In genomic region chr5:61051267-61051666, GRCh38 we compare ENCODE assay signal across 13 cellular contexts.
DNase-seq lines count a peak whose midpoint lies in the region; ATAC-seq, FAIRE-seq and TF ChIP-seq lines count a peak whose summit lies in the region.
"Had no signal": no experiment of that assay in that cellular context is flagged by ENCODE, and none has a peak within 500 bp of the region (broad histone marks: within the 10 kb centered on the region; RNA-seq: fewer than 3 reads in every experiment).

No MANE protein-coding gene starts in this region.

- no peak overlapping the region for H2BK5ac ChIP-seq in H1 (ENCODE audit: low read depth, low read length)

- H3K14ac ChIP-seq in H1 (ENCODE audit: insufficient read length) = no peak overlapping the region

- H3K4ac ChIP-seq in H1 (replicated peaks; ENCODE audit: insufficient read length, low read depth, low read length) = no peak overlapping the region

- H3K23ac ChIP-seq in H1 (ENCODE audit: insufficient read length) = no peak overlapping the region

- peak; percentile 12 for ATAC-seq in mucosa of descending colon
- no peak for ATAC-seq in GM19455 (IDR thresholded peaks at IDR 0.05; ENCODE audit: unreplicated experiment)
- ATAC-seq in lower lobe of right lung = no peak
- ATAC-seq in HG02981 (IDR thresholded peaks at IDR 0.05; ENCODE audit: unreplicated experiment) = no peak
- ATAC-seq: stimulated activated naive CD8-positive, alpha-beta T cell treated with anti-CD3 and anti-CD28 coated beads, Interleukin-15, Interleukin-2, amounts not matched to agents 100 U/mL and 50 U/mL, for 24 hours had no signal

- no peak overlapping the region for H3K56ac ChIP-seq in H1 (replicated peaks; ENCODE audit: insufficient read length, low read depth, low read length)

- H2AK5ac ChIP-seq in H1 (ENCODE audit: low read depth, low read length) = no peak overlapping the region

- DNase-seq in EL (peak; percentile 85), NCI-H460 (ENCODE audit: extremely low read depth, low read depth) (peak; percentile 17), H1 (ENCODE audit: low read depth in 1 of 2, low spot score in 2 of 2) (no peak), mucosa of descending colon (no peak), lower lobe of right lung (no peak)
- DNase-seq in effector CD8-positive, alpha-beta T cell (lab: John Stamatoyannopoulos, UW) = no peak
- DNase-seq: activated CD4-positive, alpha-beta memory T cell treated with anti-CD3 and anti-CD28 coated beads for 36 hours; activated naive CD4-positive, alpha-beta T cell treated with anti-CD3 and anti-CD28 coated beads for 36 hours; CD4-positive, alpha-beta T cell; NCI-H510A treated with DMSO at 0.1 percent for 48 hours; stimulated activated naive CD8-positive, alpha-beta T cell treated with anti-CD3 and anti-CD28 coated beads, Interleukin-15, Interleukin-2, amounts not matched to agents 100 U/mL and 50 U/mL, for 24 hours had no signal

- no peaks in the 10 kb centered on the region for H3K36me3 ChIP-seq in H1 (ENCODE audit: control insufficient read depth in 2 of 4, insufficient read depth in 4 of 4, low read length in 3 of 4)
- H3K36me3 ChIP-seq in mucosa of descending colon (ENCODE audit: low read depth) = no peaks in the 10 kb centered on the region
- H3K36me3 ChIP-seq in lower lobe of right lung = no peaks in the 10 kb centered on the region

- 88% methylated on average over 1 of the region's 1 CpG; no CpG with 5 or more reads in 1 of the 2 experiments for WGBS in H1 (ENCODE audit: extremely low coverage in 1 of 2, insufficient coverage in 1 of 2, insufficient read length in 1 of 2, insufficient replicate concordance in 2 of 2, low coverage in 1 of 2, low lambda C conversion rate in 2 of 2, missing lambda C conversion rate in 1 of 2), 2 experiments

- H4K8ac ChIP-seq in H1 (ENCODE audit: extremely low read depth, insufficient read depth, low read length) = no peak overlapping the region

- H3K18ac ChIP-seq in H1 (ENCODE audit: extremely low read depth, low read length) = no peak overlapping the region

- H4K20me1 ChIP-seq in H1 (replicated peaks in 1 of 2; ENCODE audit: control insufficient read depth in 1 of 2, insufficient read depth in 2 of 2, low read length in 2 of 2) = peaks cover 0 to 1% of the 10 kb centered on the region in 2 experiments

- no peak overlapping the region for H2BK15ac ChIP-seq in H1 (ENCODE audit: low read length)

- no peaks in the 10 kb centered on the region; a peak in 1 of 4 replicates for H3K79me2 ChIP-seq in H1 (ENCODE audit: control insufficient read depth in 1 of 2, insufficient read depth in 2 of 2, low read length in 2 of 2)

- no peak overlapping the region for H2AFZ ChIP-seq in H1 (ENCODE audit: low read length)

- TF ChIP-seq RAD21 in H1 (IDR thresholded peaks at IDR 0.05 in 1 of 2, conservative IDR thresholded peaks at IDR 0.05 in 1 of 2; ENCODE audit: low read depth in 2 of 2, low read length in 2 of 2) = no peak

- no peak overlapping the region for H3K9ac ChIP-seq in H1 (replicated peaks in 1 of 4; ENCODE audit: extremely low read depth in 1 of 4, low read depth in 3 of 4, low read length in 3 of 4)

- peak overlapping the region; percentile 15 for H4K5ac ChIP-seq in H1 (ENCODE audit: insufficient read length, low read depth, low read length)

- H2BK20ac ChIP-seq in H1 (ENCODE audit: low read length) = no peak overlapping the region

- no peak overlapping the region for H3K27ac ChIP-seq in H1 (ENCODE audit: low read depth, low read length)
- H3K27ac ChIP-seq in lower lobe of right lung = no peak overlapping the region

- CTCF ChIA-PET in H1 (lab: Charles Lee; ENCODE audit: partially characterized antibody) = interaction anchor here (0.6 to 2.4 kb wide), 4 partner anchors 40 to 1093 kb away, joined by 3 to 12 read pairs (median 3); no protein-coding TSS in a partner anchor

- H3K4me2 ChIP-seq in H1 (ENCODE audit: insufficient read depth in 1 of 2, low read depth in 2 of 2, low read length in 2 of 2) = no peak overlapping the region

- no peak overlapping the region; the same call in 1 of the 2 replicates for H2BK12ac ChIP-seq in H1 (ENCODE audit: low read depth, low read length)

- FAIRE-seq in H1 (lab: Jason Lieb, UNC) = no peak

- H3K4me3 ChIP-seq in H1 (ENCODE audit: extremely low read depth in 1 of 4, insufficient read depth in 2 of 4, low read depth in 3 of 4, low read length in 4 of 4) (no peak overlapping the region), mucosa of descending colon (no peak overlapping the region), lower lobe of right lung (no peak overlapping the region)

- no peak for TF ChIP-seq EP300 in H1 (IDR thresholded peaks at IDR 0.05; ENCODE audit: borderline replicate concordance in 1 of 2, low read depth in 2 of 2, low read length in 2 of 2)

- intact Hi-C loops in mucosa of descending colon (cut with DNase I, micrococcal nuclease) (loop anchor here in 1 of 2 donors (10.0 kb wide), 1 partner anchor 604 kb away; no protein-coding TSS in a partner anchor), lower lobe of right lung (cut with DNase I) (no loop called here)

- H3K4me1 ChIP-seq in H1 (replicated peaks in 1 of 4; ENCODE audit: control insufficient read depth in 3 of 4, insufficient read depth in 4 of 4, low read length in 3 of 4) (peaks cover 0 to 7% (median 2%) of the 10 kb centered on the region in 4 experiments; a peak in 2 of 7 replicates), mucosa of descending colon (ENCODE audit: low read depth) (peaks cover 6% of the 10 kb centered on the region), lower lobe of right lung (no peaks in the 10 kb centered on the region)

- no peaks in the 10 kb centered on the region for H3K9me3 ChIP-seq in H1 (ENCODE audit: insufficient read depth in 2 of 2, low read depth in 1 of 2, low read length in 1 of 2)
- H3K9me3 ChIP-seq in mucosa of descending colon = no peaks in the 10 kb centered on the region
- H3K9me3 ChIP-seq in lower lobe of right lung = no peaks in the 10 kb centered on the region

- no peaks in the 10 kb centered on the region for H3K79me1 ChIP-seq in H1 (ENCODE audit: low read depth, low read length)

- TF ChIP-seq POLR2A in H1 (IDR thresholded peaks at IDR 0.05; ENCODE audit: control extremely low read depth in 1 of 2, low read depth in 2 of 2, low read length in 2 of 2) = no peak

- H4K91ac ChIP-seq in H1 (replicated peaks; ENCODE audit: insufficient read length, low read length) = no peak overlapping the region

- H3K27me3 ChIP-seq in H1 (replicated peaks in 1 of 4; ENCODE audit: control insufficient read depth in 3 of 4, extremely low read depth in 1 of 4, insufficient read depth in 3 of 4, low read length in 3 of 4) (peaks cover 0 to 1% (median 0%) of the 10 kb centered on the region in 4 experiments; a peak in 1 of 7 replicates), lower lobe of right lung (ENCODE audit: low read depth) (no peaks in the 10 kb centered on the region)

- H2BK120ac ChIP-seq in H1 (replicated peaks; ENCODE audit: low read depth, low read length) = no peak overlapping the region

- POLR2A ChIA-PET in H1 (lab: Charles Lee; ENCODE audit: partially characterized antibody) = no interaction called here

- no peaks in the 10 kb centered on the region for H3K23me2 ChIP-seq in H1 (ENCODE audit: low read depth, low read length)

- TF ChIP-seq CTCF in H1 (IDR thresholded peaks at IDR 0.05; ENCODE audit: control extremely low read depth in 1 of 3, insufficient read depth in 1 of 3, low read depth in 1 of 3, low read length in 3 of 3) (no peak), mucosa of descending colon (IDR thresholded peaks at IDR 0.05) (no peak), lower lobe of right lung (IDR thresholded peaks at IDR 0.05) (no peak)

TF ChIP-seq in H1, 55 proteins besides CTCF, POLR2A, EP300 and RAD21:
- TF ChIP-seq FOSL1 (IDR thresholded peaks at IDR 0.05; ENCODE audit: insufficient read depth, low read depth, low read length) (no peak), TCF12 (IDR thresholded peaks at IDR 0.05; ENCODE audit: low read depth, low read length) (no peak), JUN (IDR thresholded peaks at IDR 0.05; ENCODE audit: low read depth, low read length) (no peak), JUND (IDR thresholded peaks at IDR 0.05; ENCODE audit: low read length) (no peak), PHF8 (conservative IDR thresholded peaks at IDR 0.05; ENCODE audit: low read depth, low read length) (no peak), NRF1 (IDR thresholded peaks at IDR 0.05; ENCODE audit: low read depth, low read length) (no peak), SAP30 (IDR thresholded peaks at IDR 0.05; ENCODE audit: insufficient read depth, insufficient replicate concordance, low read length) (no peak), CTBP2 (IDR thresholded peaks at IDR 0.05; ENCODE audit: borderline replicate concordance, insufficient read depth, insufficient read length, low read length) (no peak), YY1 (IDR thresholded peaks at IDR 0.05; ENCODE audit: low read depth, low read length) (no peak), USF2 (IDR thresholded peaks at IDR 0.05; ENCODE audit: low read length) (no peak), RBBP5 (IDR thresholded peaks at IDR 0.05; ENCODE audit: borderline replicate concordance, low read depth, low read length) (no peak)

Comparison
In these comparisons a context has a peak if more than half of its experiments do, and no peak if none do; other contexts are left out.
1. DNase-seq: peak in EL (single experiment) and NCI-H460 (single experiment); none in H1 (0 of 2), mucosa of descending colon (0 of 3), effector CD8-positive, alpha-beta T cell (single experiment) and lower lobe of right lung (single experiment).